In the genomic region with DNA sequence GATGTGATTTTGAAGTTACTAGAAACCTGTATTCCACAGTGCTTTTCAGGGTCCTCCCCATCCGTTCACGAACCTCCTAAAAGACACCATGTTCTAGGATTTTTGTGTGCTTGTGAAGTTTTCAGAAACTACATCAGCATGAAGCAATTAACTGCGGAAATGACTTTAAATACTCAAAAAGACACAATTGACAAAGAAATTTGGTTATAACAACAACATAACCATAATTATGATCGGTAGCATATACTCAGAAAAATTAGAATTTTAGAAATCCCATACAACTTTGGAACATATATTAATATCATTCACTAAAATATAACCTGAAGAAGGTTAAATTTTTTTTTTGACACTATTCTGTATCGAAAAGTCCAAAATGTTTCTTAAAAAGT, we compare ENCODE assay signal across 8 cellular contexts. TPM values are rescaled to one million over a fixed set of nuclear protein-coding genes. Genes with fewer than 3 reads are reported as not detected.
A peak's percentile ranks its signal among the peaks of the same experiment; 100 is the strongest.
DNase-seq lines count a peak whose midpoint lies in the region; ATAC-seq, FAIRE-seq and TF ChIP-seq lines count a peak whose summit lies in the region.

No MANE protein-coding gene starts in this region.

- peak overlapping the region; percentile 81 for H3K4me2 ChIP-seq in PC-9
- peak overlapping the region; percentile 86 for H3K4me2 ChIP-seq in endothelial cell of umbilical vein (ENCODE audit: insufficient read depth, low read length)
- peak overlapping the region; percentile 88 for H3K4me2 ChIP-seq in osteoblast (ENCODE audit: insufficient read depth, low read length)

- no peak for TF ChIP-seq POLR2A in endothelial cell of umbilical vein (IDR thresholded peaks at IDR 0.05; ENCODE audit: low read depth, low read length)

- no peak for FAIRE-seq in endothelial cell of umbilical vein (lab: Jason Lieb, UNC)

- BruUV-seq in PC-9 (replicated peaks; lab: Mats Ljungman, UMichigan) (no TSS peak), endothelial cell of umbilical vein (replicated peaks; lab: Mats Ljungman, UMichigan) (TSS peak; percentile 67)

- H3F3A ChIP-seq in PC-9 (ENCODE audit: insufficient read depth, low read depth), result peaks cover 18% of the 10 kb centered on the region; the same call in 1 of the 2 replicates

- H3K79me2 ChIP-seq in PC-9 (ENCODE audit: low read depth) (0 out of 2 replicates have a peak, but pooled peaks cover 10% of the 10 kb centered on the region), endothelial cell of umbilical vein (ENCODE audit: control insufficient read depth, insufficient read depth, low read length) (no peaks in the 10 kb centered on the region), osteoblast (ENCODE audit: insufficient read depth, low read length) (no peaks in the 10 kb centered on the region)

- no peaks in the 10 kb centered on the region for H3K27me3 Mint-ChIP-seq in CD4-positive, alpha-beta T cell

- no peaks in the 10 kb centered on the region for H3K9me1 ChIP-seq in endothelial cell of umbilical vein (replicated peaks; ENCODE audit: control insufficient read depth, extremely low read depth, insufficient read depth, low read length)

- peak overlapping the region; percentile 81 for H2AFZ ChIP-seq in PC-9
- peak overlapping the region; percentile 85 for H2AFZ ChIP-seq in endothelial cell of umbilical vein (ENCODE audit: low read depth, low read length)
- H2AFZ ChIP-seq in osteoblast (ENCODE audit: low read length), result peak overlapping the region; percentile 98

- dilution Hi-C loops in endothelial cell of umbilical vein (cut with MboI; ENCODE audit: extremely low pct_ligation_motif_present, low sequenced_read_pairs), result no loop called here

- intact Hi-C loops in CD4-positive, alpha-beta T cell (cut with DNase I, micrococcal nuclease), result loop anchor here in 1 of 2 experiments (5.0 kb wide), 1 partner anchor 729 kb away; a partner anchor contains a TSS
- intact Hi-C loops in PC-9 (cut with micrococcal nuclease; ENCODE audit: unreplicated experiment) (no loop called here), endothelial cell of umbilical vein (cut with micrococcal nuclease) (loop anchor here (2.0 kb wide), 2 partner anchors 44 to 48 kb away; a partner anchor contains a TSS)

- peaks cover 17% of the 10 kb centered on the region; the same call in 1 of the 2 replicates for H3K36me3 ChIP-seq in PC-9 (ENCODE audit: low read depth)
- H3K36me3 ChIP-seq in endothelial cell of umbilical vein (ENCODE audit: control insufficient read depth in 2 of 2, extremely low read depth in 1 of 2, insufficient read depth in 2 of 2, low read length in 2 of 2), result no peaks in the 10 kb centered on the region
- H3K36me3 ChIP-seq in osteoblast (ENCODE audit: insufficient read depth, low read length), result no peaks in the 10 kb centered on the region

- peak overlapping the region; percentile 85 for H3K9ac ChIP-seq in endothelial cell of umbilical vein (replicated peaks; ENCODE audit: extremely low read depth, insufficient read depth, low read length)

- H3K27me3 ChIP-seq in CD4-positive, alpha-beta T cell (ENCODE audit: control insufficient read depth, insufficient read depth, low read length), result no peaks in the 10 kb centered on the region
- H3K27me3 ChIP-seq in PC-9 (ENCODE audit: insufficient read depth, low read depth), result no peaks in the 10 kb centered on the region
- H3K27me3 ChIP-seq in endothelial cell of umbilical vein (ENCODE audit: control insufficient read depth in 2 of 2, insufficient read depth in 2 of 2, low read length in 2 of 2), result no peaks in the 10 kb centered on the region
- H3K27me3 ChIP-seq in osteoblast (ENCODE audit: insufficient read depth, low read length), result no peaks in the 10 kb centered on the region

- POLR2A ChIA-PET in CD4-positive, alpha-beta T cell (lab: Charles Lee), result interaction anchor here (1.0 kb wide), 2 partner anchors 728 to 774 kb away, joined by 3 to 5 read pairs; no protein-coding TSS in a partner anchor
- POLR2A ChIA-PET in PC-9 (lab: Charles Lee; ENCODE audit: unreplicated experiment), result interaction anchor here (0.6 to 1.0 kb wide), 2 partner anchors 43 to 1310 kb away, joined by 4 to 8 read pairs; a partner anchor contains a TSS
- POLR2A ChIA-PET in endothelial cell of umbilical vein (lab: Charles Lee), result no interaction called here

- H3K27ac Mint-ChIP-seq in CD4-positive, alpha-beta T cell, result peak overlapping the region; percentile 98

- H3K4me3 ChIP-seq in PC-9 (peak overlapping the region; percentile 57), endothelial cell of umbilical vein (replicated peaks in 1 of 3; ENCODE audit: insufficient read depth in 1 of 3, low read depth in 1 of 3, low read length in 3 of 3) (peak overlapping the region; percentile 42 to 80 (median 44)), osteoblast (ENCODE audit: insufficient read depth, low read length) (peak overlapping the region; percentile 80)

- H3K4me1 ChIP-seq in PC-9 (replicated peaks; ENCODE audit: insufficient read depth), result peaks cover 23% of the 10 kb centered on the region
- H3K4me1 ChIP-seq in endothelial cell of umbilical vein (ENCODE audit: control insufficient read depth, extremely low read depth, insufficient read depth, low read length), result peaks cover 9% of the 10 kb centered on the region
- peaks cover 24% of the 10 kb centered on the region for H3K4me1 ChIP-seq in osteoblast (ENCODE audit: insufficient read depth, low read length)

- peaks cover 20% of the 10 kb centered on the region for H3K4me1 Mint-ChIP-seq in CD4-positive, alpha-beta T cell (ENCODE audit: low read depth)

- TF ChIP-seq CTCF in CD4-positive, alpha-beta T cell (IDR thresholded peaks at IDR 0.05), result no peak
- no peak for TF ChIP-seq CTCF in PC-9 (conservative IDR thresholded peaks at IDR 0.05)
- TF ChIP-seq CTCF in endothelial cell of umbilical vein (IDR thresholded peaks at IDR 0.05; ENCODE audit: extremely low read depth in 1 of 2, insufficient read depth in 1 of 2, low read depth in 1 of 2, low read length in 2 of 2), result no peak
- TF ChIP-seq CTCF in osteoblast (IDR thresholded peaks at IDR 0.05; ENCODE audit: extremely low read depth, low read depth, low read length), result no peak

- H3K4me3 Mint-ChIP-seq in CD4-positive, alpha-beta T cell, result peak overlapping the region; percentile 91

- CTCF ChIA-PET in CD4-positive, alpha-beta T cell (lab: Charles Lee), result no interaction called here
- CTCF ChIA-PET in PC-9 (lab: Charles Lee) (no interaction called here), endothelial cell of umbilical vein (lab: Charles Lee) (interaction anchor here (0.6 to 1.2 kb wide), 3 partner anchors 24 to 44 kb away, joined by 3 read pairs; a partner anchor contains a TSS)

- H4K20me1 ChIP-seq in PC-9 (ENCODE audit: insufficient read depth) (no peaks in the 10 kb centered on the region), endothelial cell of umbilical vein (replicated peaks; ENCODE audit: control insufficient read depth, extremely low read depth, insufficient read depth, low read length) (no peaks in the 10 kb centered on the region), osteoblast (ENCODE audit: insufficient read depth, low read length) (no peaks in the 10 kb centered on the region)

- peaks cover 2% of the 10 kb centered on the region for H3K9me3 Mint-ChIP-seq in CD4-positive, alpha-beta T cell

- peak overlapping the region; percentile 91 for H3K27ac ChIP-seq in CD4-positive, alpha-beta T cell (ENCODE audit: low read depth, low read length)
- H3K27ac ChIP-seq in PC-9, result peak overlapping the region; percentile 92
- H3K27ac ChIP-seq in endothelial cell of umbilical vein (ENCODE audit: insufficient read depth, low read depth, low read length), result peak overlapping the region; percentile 79
- H3K27ac ChIP-seq in osteoblast (ENCODE audit: low read depth, low read length), result peak overlapping the region; percentile 87

- no peaks in the 10 kb centered on the region for H3K9me3 ChIP-seq in CD4-positive, alpha-beta T cell (ENCODE audit: control insufficient read depth, low read length)
- H3K9me3 ChIP-seq in PC-9 (ENCODE audit: insufficient read depth, low read depth), result no peaks in the 10 kb centered on the region
- H3K9me3 ChIP-seq in endothelial cell of umbilical vein (replicated peaks; ENCODE audit: control insufficient read depth, insufficient read depth, low read length), result no peaks in the 10 kb centered on the region
- H3K9me3 ChIP-seq in osteoblast (ENCODE audit: low read depth, low read length), result no peaks in the 10 kb centered on the region

- DNase-seq in CD4-positive, alpha-beta T cell, result no peak
- DNase-seq in PC-9 (no peak), endothelial cell of umbilical vein (ENCODE audit: low read depth, low spot score) (no peak), osteoblast (ENCODE audit: insufficient read length, low spot score, missing footprints) (no peak), EL (no peak)

- no peak for ATAC-seq in CD4-positive, alpha-beta T cell (ENCODE audit: poor library complexity)
- ATAC-seq in GM18519 (IDR thresholded peaks at IDR 0.05; ENCODE audit: low FRiP score, unreplicated experiment), result no peak
- no peak for ATAC-seq in HG02798 (IDR thresholded peaks at IDR 0.05; ENCODE audit: poor library complexity, unreplicated experiment)
- no peak for ATAC-seq in HG02588 (IDR thresholded peaks at IDR 0.05; ENCODE audit: unreplicated experiment)

- H3K9me2 ChIP-seq in PC-9 (ENCODE audit: insufficient read depth), result no peaks in the 10 kb centered on the region

- H3K36me3 Mint-ChIP-seq in CD4-positive, alpha-beta T cell (ENCODE audit: low read depth), result peaks cover 8% of the 10 kb centered on the region

TF ChIP-seq in endothelial cell of umbilical vein, 7 proteins besides CTCF, POLR2A, EP300 and RAD21:
- no peak for TF ChIP-seq MYC (IDR thresholded peaks at IDR 0.05; ENCODE audit: low read depth, low read length)
- no peak for TF ChIP-seq POLR2AphosphoS5 (IDR thresholded peaks at IDR 0.05; ENCODE audit: insufficient read depth, low read depth, low read length)
- no peak for TF ChIP-seq JUN (IDR thresholded peaks at IDR 0.05; ENCODE audit: borderline replicate concordance, insufficient read depth, insufficient read length, low read depth)
- no peak for TF ChIP-seq EZH2 (IDR thresholded peaks at IDR 0.05; ENCODE audit: borderline replicate concordance, low read depth, low read length, severe bottlenecking)
TF ChIP-seq in endothelial cell of umbilical vein: peak in this region for 0.

RNA-seq across cellular contexts. Expression of a gene that starts 43.8 kb away (rescaled TPM):
- total RNA-seq in CD4-positive, alpha-beta T cell, result 1 to 10 TPM; 1.3 to 1.7 TPM
- 31.0 and 34.0 TPM in 2 replicates for total RNA-seq in PC-9 (2021)
- 34.5 and 44.4 TPM in 2 replicates for total RNA-seq in endothelial cell of umbilical vein
- polyA plus RNA-seq in endothelial cell of umbilical vein, result 14.2 and 17.4 TPM in 2 replicates
- 13.4 and 17.6 TPM in 2 replicates for polyA plus RNA-seq in endothelial cell of umbilical vein (2011; cell fraction: cytosol; rRNA removed)
- 13.3 and 13.8 TPM in 2 replicates for polyA plus RNA-seq in endothelial cell of umbilical vein (2011; cell fraction: nucleus; rRNA removed)
- 24.5 and 25.3 TPM in 2 replicates for polyA plus RNA-seq in endothelial cell of umbilical vein (2012)
- polyA minus RNA-seq in endothelial cell of umbilical vein, result 12.8 and 20.3 TPM in 2 replicates
- polyA minus RNA-seq in endothelial cell of umbilical vein (2011; cell fraction: cytosol; rRNA and poly(A)+ RNA removed), result 7.0 TPM
- 8.4 and 18.1 TPM in 2 replicates for polyA minus RNA-seq in endothelial cell of umbilical vein (2011; cell fraction: nucleus; rRNA and poly(A)+ RNA removed)
- 38.6 and 46.0 TPM in 2 replicates for total RNA-seq in osteoblast

Comparison
In these comparisons a context has a peak if more than half of its experiments do, and no peak if none do; other contexts are left out.
1. RNA of a gene that starts 43.8 kb away (total RNA-seq): 38.6 to 46.0 TPM in osteoblast, 34.5 to 44.4 TPM in endothelial cell of umbilical vein and 31.0 to 34.0 TPM in PC-9; 1.3 to 1.7 TPM in CD4-positive, alpha-beta T cell; every median in the first group is over 10 times any median in the second.
2. Peak in every context shown above with its lines, with median percentiles within 50 percentile points of each other: H3K27ac ChIP-seq, H2AFZ ChIP-seq, H3K4me2 ChIP-seq and H3K4me3 ChIP-seq.